Comparison of ENCODE assay signal across 10 cellular contexts in genomic region chr1:3219005-3219724, GRCh38.
DNase-seq lines count a peak whose midpoint lies in the region; FAIRE-seq and TF ChIP-seq lines count a peak whose summit lies in the region.
"Had no signal": no experiment of that assay in that cellular context is flagged by ENCODE, and none has a peak within 500 bp of the region (broad histone marks: within the 10 kb centered on the region; RNA-seq: fewer than 3 reads in every experiment).

No MANE protein-coding gene starts in this region.

- H3K27me3 ChIP-seq in muscle layer of duodenum (ENCODE audit: low read depth, low read length): no peaks in the 10 kb centered on the region

- H3K27ac ChIP-seq in muscle layer of duodenum (ENCODE audit: low read length): peak overlapping the region; percentile 39

- H3K36me3 ChIP-seq in muscle layer of duodenum (ENCODE audit: control insufficient read depth in 1 of 2, insufficient read depth in 2 of 2, low read length in 2 of 2): no peaks in the 10 kb centered on the region

- no peaks in the 10 kb centered on the region for H3K9me3 ChIP-seq in muscle layer of duodenum (ENCODE audit: control insufficient read depth in 1 of 2, low read length in 2 of 2)

- peak overlapping the region; percentile 7 to 27 for H3K4me3 ChIP-seq in muscle layer of duodenum (ENCODE audit: low read depth in 1 of 2, low read length in 2 of 2)

- H3K27me3 Mint-ChIP-seq in endothelial cell (ENCODE audit: unreplicated experiment): peaks cover 4% of the 10 kb centered on the region

- no peaks in the 10 kb centered on the region for H3K9me3 Mint-ChIP-seq in endothelial cell (ENCODE audit: unreplicated experiment)

- no peak overlapping the region for H3K27ac Mint-ChIP-seq in endothelial cell (ENCODE audit: unreplicated experiment)

- no peaks in the 10 kb centered on the region for H3K4me1 Mint-ChIP-seq in endothelial cell (ENCODE audit: unreplicated experiment)

- H3K4me1 ChIP-seq in muscle layer of duodenum (ENCODE audit: control insufficient read depth in 1 of 2, insufficient read depth in 2 of 2, low read length in 2 of 2): peaks cover 0 to 22% of the 10 kb centered on the region in 2 donors

- FAIRE-seq in RCC 7860 (lab: Jason Lieb, UNC): no peak

- no peak overlapping the region for H3K4me3 Mint-ChIP-seq in endothelial cell (ENCODE audit: unreplicated experiment)

- DNase-seq in 8988T: peak; percentile 43
- DNase-seq in RCC 7860 (ENCODE audit: low spot score): peak; percentile 35
- DNase-seq in fibroblast of the conjunctiva (ENCODE audit: low read depth): peak; percentile 17
- no peak for DNase-seq in endothelial cell (ENCODE audit: low spot score)
- no peak for DNase-seq in mesenteric fat pad (ENCODE audit: low spot score)
- no peak for DNase-seq in activated CD4-positive, alpha-beta T cell treated with anti-CD3 and anti-CD28 coated beads for 1 hour
- no peak for DNase-seq in activated gamma-delta T cell treated with Interleukin-2 at 50 U/mL for 16 hours
- DNase-seq: activated CD4-positive, alpha-beta T cell treated with anti-CD3 and anti-CD28 coated beads, Interleukin-2, amount 50 U/mL, for 4 hours; AML-193 had no signal

- no peak for TF ChIP-seq CTCF in endothelial cell (IDR thresholded peaks at IDR 0.05; ENCODE audit: unreplicated experiment)

- H3K36me3 Mint-ChIP-seq in endothelial cell (ENCODE audit: low read depth, unreplicated experiment): no peaks in the 10 kb centered on the region

Comparison
In these comparisons a context has a peak if more than half of its experiments do, and no peak if none do; other contexts are left out.
1. DNase-seq: peak in 8988T (single experiment), RCC 7860 (single experiment) and fibroblast of the conjunctiva (single experiment); none in endothelial cell (single experiment), mesenteric fat pad (single experiment), activated CD4-positive, alpha-beta T cell treated with anti-CD3 and anti-CD28 coated beads for 1 hour (single experiment) and activated gamma-delta T cell treated with Interleukin-2 at 50 U/mL for 16 hours (single experiment).